17 cellular contexts compared by ENCODE assay signal in genomic region chr11:118740892-118741291, GRCh38.
"Had no signal": no experiment of that assay in that cellular context is flagged by ENCODE, and none has a peak within 500 bp of the region (broad histone marks: within the 10 kb centered on the region; RNA-seq: fewer than 3 reads in every experiment).

No MANE protein-coding gene starts in this region.

- DNase-seq: activated CD4-positive, alpha-beta T cell treated with anti-CD3 and anti-CD28 coated beads for 1 hour; activated CD4-positive, alpha-beta T cell treated with anti-CD3 and anti-CD28 coated beads, Interleukin-2, amount 50 U/mL, for 1 hour; activated CD8-positive, alpha-beta T cell treated with anti-CD3 and anti-CD28 coated beads, Interleukin-2, amount 10 ng/mL, durations not matched to agents 7 days and 5 days; activated gamma-delta T cell treated with Interleukin-2 at 50 U/mL for 16 hours; activated T-cell treated with anti-CD3 and anti-CD28 coated beads, Interleukin-2, amount 50 U/mL, for 1 hour; brain microvascular endothelial cell; caudate nucleus; effector CD4-positive, alpha-beta T cell; foreskin fibroblast; kidney; naive thymus-derived CD4-positive, alpha-beta T cell; posterior cingulate gyrus; right lobe of liver; stimulated activated CD4-positive, alpha-beta T cell treated with anti-CD3 and anti-CD28 coated beads, Interleukin-1b, Interleukin-23, amount 100 ng/mL, for 48 hours; stomach; uterus; WERI-Rb-1 had no signal
